Comparison of ENCODE assay signal across 1 cellular context in genomic region chr20:63858393-63859165, GRCh38.
TF ChIP-seq lines count a peak whose summit lies in the region.

No MANE protein-coding gene starts in this region.

TF ChIP-seq in GM12878, 131 proteins besides CTCF, POLR2A, EP300 and RAD21 (continued from another document):
- TF ChIP-seq BHLHE40 (IDR thresholded peaks at IDR 0.05; ENCODE audit: borderline replicate concordance in 1 of 2, low read depth in 2 of 2, low read length in 1 of 2) (no peak), CHD2 (IDR thresholded peaks at IDR 0.05; ENCODE audit: borderline replicate concordance, low read depth, low read length) (0 out of 2 replicates have a peak, but pooled peaks have one; percentile 46), RUNX3 (IDR thresholded peaks at IDR 0.05; ENCODE audit: low read length) (no peak), CEBPB (IDR thresholded peaks at IDR 0.05; ENCODE audit: borderline replicate concordance in 1 of 2, low read depth in 2 of 2, low read length in 2 of 2) (no peak), GATAD2B (conservative IDR thresholded peaks at IDR 0.05; ENCODE audit: low read depth) (peak; percentile 40; the same call in 1 of the 2 replicates), FOXK2 (IDR thresholded peaks at IDR 0.05) (no peak), RBBP5 (conservative IDR thresholded peaks at IDR 0.05) (no peak)
